ENCODE assay signal across 8 cellular contexts in the genomic region with DNA sequence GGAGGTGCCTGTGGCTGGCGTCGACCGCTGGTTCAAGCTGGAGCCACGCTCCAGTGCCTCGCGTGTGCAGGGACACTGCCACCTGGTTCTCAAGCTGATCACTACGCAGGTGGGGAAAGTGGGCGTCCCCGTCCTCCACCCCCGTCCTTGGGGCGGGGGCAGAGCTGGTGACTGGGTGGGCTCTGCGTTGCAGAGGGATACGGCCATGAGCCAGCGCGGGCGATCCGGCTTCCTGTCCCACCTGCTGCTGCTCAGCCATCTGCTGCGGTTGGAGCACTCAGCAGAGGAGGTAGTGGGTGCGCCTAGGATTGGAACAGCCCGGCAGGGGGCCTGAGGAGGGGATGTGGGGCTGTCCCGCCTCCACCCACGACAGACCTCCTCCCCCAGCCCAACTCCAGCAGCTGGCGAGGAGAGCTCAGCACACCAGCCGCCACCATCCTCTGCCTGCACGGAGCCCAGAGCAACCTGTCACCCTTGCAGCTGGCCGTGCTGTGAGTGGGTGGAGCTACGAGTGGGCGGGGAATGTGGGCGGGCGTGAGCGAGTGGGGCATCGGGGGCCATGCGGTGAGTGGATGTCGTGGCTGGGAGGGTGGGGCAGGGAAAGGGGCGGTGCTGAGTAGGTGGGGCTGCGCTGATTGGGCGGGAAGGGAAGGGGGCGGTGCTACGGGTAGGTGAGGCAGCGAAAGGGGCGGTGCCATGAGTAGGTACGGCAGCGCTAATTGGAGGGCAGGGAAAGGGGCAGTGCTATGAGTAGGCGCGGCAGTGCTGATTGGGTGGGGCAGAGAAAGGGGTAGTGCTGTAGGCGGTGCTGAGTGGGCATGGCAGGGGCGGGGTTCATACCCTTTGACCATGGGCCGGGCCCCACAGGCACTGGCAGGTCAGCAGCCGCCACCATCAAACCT. TPM values are rescaled to one million over a fixed set of nuclear protein-coding genes. Genes with fewer than 3 reads are reported as not detected.
DNase-seq lines count a peak whose midpoint lies in the region; ATAC-seq lines count a peak whose summit lies in the region.

No MANE protein-coding gene starts in this region.

- H3K4me1 ChIP-seq in BLaER1 treated with 17β-estradiol and CSF1 and Interleukin-3, amounts not matched to agents 10 nM and 100 nM: peaks cover 21 to 57% (median 46%) of the 10 kb centered on the region in 10 experiments

- peak overlapping the region; percentile 34 to 61 (median 42); a peak in 15 of 20 replicates for H3K4me3 ChIP-seq in BLaER1 treated with 17β-estradiol and CSF1 and Interleukin-3, amounts not matched to agents 10 nM and 100 nM

- peaks cover 0 to 9% (median 1%) of the 10 kb centered on the region in 11 experiments; a peak in 8 of 22 replicates for H3K36me3 ChIP-seq in BLaER1 treated with 17β-estradiol and CSF1 and Interleukin-3, amounts not matched to agents 10 nM and 100 nM

- H3K9me3 ChIP-seq in BLaER1 treated with 17β-estradiol and CSF1 and Interleukin-3, amounts not matched to agents 10 nM and 100 nM (replicated peaks in 1 of 11): no peaks in the 10 kb centered on the region

- DNase-seq in NCI-H446 treated with DMSO at 0.1 percent for 48 hours (lab: John Stamatoyannopoulos, UW) (peak; percentile 91), cerebellum (ENCODE audit: low spot score) (peak; percentile 98), left colon (peak; percentile 98)
- peak; percentile 90 for DNase-seq in stimulated activated CD4-positive, alpha-beta T cell treated with anti-CD3 and anti-CD28 coated beads, Interleukin-2, amount 100 ng/mL, for 4 hours (ENCODE audit: low read depth)

- H3K27ac ChIP-seq in BLaER1 treated with 17β-estradiol and CSF1 and Interleukin-3, amounts not matched to agents 10 nM and 100 nM: peak overlapping the region in 7 of 11 experiments; percentile 8 to 76 (median 58); a peak in 12 of 22 replicates

- peaks cover 0 to 70% (median 25%) of the 10 kb centered on the region in 11 experiments; a peak in 16 of 22 replicates for H4K20me1 ChIP-seq in BLaER1 treated with 17β-estradiol and CSF1 and Interleukin-3, amounts not matched to agents 10 nM and 100 nM

- H3K4me2 ChIP-seq in BLaER1 treated with 17β-estradiol and CSF1 and Interleukin-3, amounts not matched to agents 10 nM and 100 nM: peak overlapping the region; percentile 85 to 99 (median 95)

- H3K27me3 ChIP-seq in BLaER1 treated with 17β-estradiol and CSF1 and Interleukin-3, amounts not matched to agents 10 nM and 100 nM: peaks cover 0 to 7% (median 3%) of the 10 kb centered on the region in 11 experiments; a peak in 16 of 22 replicates

- ATAC-seq in GM19328 (IDR thresholded peaks at IDR 0.05; ENCODE audit: unreplicated experiment) (peak; percentile 92), HG03442 (IDR thresholded peaks at IDR 0.05; ENCODE audit: unreplicated experiment) (peak; percentile 85), left colon (peak; percentile 90)
- ATAC-seq in activated CD4-positive, CD25-positive, alpha-beta regulatory T cell treated with anti-CD3 and anti-CD28 coated beads, Interleukin-2, amount 50 U/mL, for 24 hours: peak; percentile 92

- intact Hi-C loops in left colon (cut with DNase I, micrococcal nuclease): no loop called here

- H3K9ac ChIP-seq in BLaER1 treated with 17β-estradiol and CSF1 and Interleukin-3, amounts not matched to agents 10 nM and 100 nM: peak overlapping the region in 9 of 11 experiments; percentile 2 to 66 (median 41); a peak in 12 of 22 replicates

RNA-seq across cellular contexts. Expression of a gene that starts 8.9 kb away (rescaled TPM):
- total RNA-seq in cerebellum (18.1 TPM), left colon (10 to 100 TPM; 50.7 to 54.4 TPM)

RNA-seq across cellular contexts. Expression of a gene that starts 9.0 kb away (rescaled TPM):
- total RNA-seq in cerebellum (18.4 TPM), left colon (10 to 100 TPM; 57.6 to 61.8 TPM)

RNA-seq across cellular contexts. Expression of a gene that starts 9.3 kb away (rescaled TPM):
- total RNA-seq in cerebellum (8.8 TPM), left colon (10 to 100 TPM in 1 of 2 donors, 1 to 10 TPM in 1; 7.5 to 12.3 TPM)

RNA-seq across cellular contexts. Expression of a gene that starts 33.3 kb away (rescaled TPM):
- total RNA-seq in cerebellum (62.0 TPM), left colon (10 to 100 TPM; 76.6 to 87.1 TPM)

Comparison
In these comparisons a context has a peak if more than half of its experiments do, and no peak if none do; other contexts are left out.
1. Peak in every context shown above with its lines: DNase-seq, ATAC-seq, H3K4me3 ChIP-seq and H3K27ac ChIP-seq.